Comparison of ENCODE assay signal across 6 cellular contexts in the genomic region with DNA sequence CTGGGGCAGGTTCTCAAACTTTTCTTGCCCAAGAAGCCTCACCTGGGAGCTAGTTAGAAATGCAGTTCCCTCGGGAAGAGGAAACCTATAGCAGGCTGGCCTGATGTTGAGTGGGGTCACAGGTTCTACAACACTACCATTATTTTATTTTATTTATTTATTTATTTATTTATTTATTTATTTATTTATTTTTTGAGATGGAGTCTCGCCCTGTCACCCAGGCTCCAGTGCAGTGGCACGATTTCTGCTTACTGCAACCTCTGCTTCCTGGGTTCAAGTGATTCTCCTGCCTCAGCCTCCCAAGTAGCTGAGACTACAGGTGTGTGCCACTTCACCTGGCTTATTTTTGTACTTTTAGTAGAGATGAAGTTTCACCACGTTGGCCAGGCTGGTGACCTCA. TPM values are rescaled to one million over a fixed set of nuclear protein-coding genes. Genes with fewer than 3 reads are reported as not detected.
"Had no signal": no experiment of that assay in that cellular context is flagged by ENCODE, and none has a peak within 500 bp of the region (broad histone marks: within the 10 kb centered on the region; RNA-seq: fewer than 3 reads in every experiment).

No MANE protein-coding gene starts in this region.

RNA-seq across cellular contexts. Expression of a gene that starts 26.4 kb away (rescaled TPM):
- total RNA-seq: LHCN-M2, NCI-H460, PC-9, Right ventricle myocardium superior, RPMI7951, SJSA1 had no signal
